In the genomic region with DNA sequence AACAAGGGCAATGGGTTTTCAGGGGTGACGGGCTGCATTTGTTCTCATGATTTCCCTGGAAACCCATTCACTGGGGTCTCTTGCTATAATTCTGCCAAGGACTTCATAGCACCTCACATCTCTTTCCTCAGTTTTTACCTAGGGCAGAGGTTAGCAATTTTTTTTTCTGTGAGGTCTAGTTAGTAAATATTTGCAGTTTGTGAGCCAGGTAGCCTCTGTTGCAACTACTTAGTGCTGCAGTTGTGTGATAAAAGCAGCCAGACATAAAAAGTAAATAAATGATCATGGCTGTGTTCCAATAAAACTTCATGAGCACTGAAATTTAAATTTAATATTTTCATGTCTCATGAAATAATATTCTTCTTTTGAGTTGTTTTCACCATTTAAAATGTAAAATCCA, we compare ENCODE assay signal across 2 cellular contexts.
TF ChIP-seq lines count a peak whose summit lies in the region.

No MANE protein-coding gene starts in this region.

TF ChIP-seq in liver, 16 proteins besides CTCF, POLR2A, EP300 and RAD21:
- TF ChIP-seq, protein P1, sequence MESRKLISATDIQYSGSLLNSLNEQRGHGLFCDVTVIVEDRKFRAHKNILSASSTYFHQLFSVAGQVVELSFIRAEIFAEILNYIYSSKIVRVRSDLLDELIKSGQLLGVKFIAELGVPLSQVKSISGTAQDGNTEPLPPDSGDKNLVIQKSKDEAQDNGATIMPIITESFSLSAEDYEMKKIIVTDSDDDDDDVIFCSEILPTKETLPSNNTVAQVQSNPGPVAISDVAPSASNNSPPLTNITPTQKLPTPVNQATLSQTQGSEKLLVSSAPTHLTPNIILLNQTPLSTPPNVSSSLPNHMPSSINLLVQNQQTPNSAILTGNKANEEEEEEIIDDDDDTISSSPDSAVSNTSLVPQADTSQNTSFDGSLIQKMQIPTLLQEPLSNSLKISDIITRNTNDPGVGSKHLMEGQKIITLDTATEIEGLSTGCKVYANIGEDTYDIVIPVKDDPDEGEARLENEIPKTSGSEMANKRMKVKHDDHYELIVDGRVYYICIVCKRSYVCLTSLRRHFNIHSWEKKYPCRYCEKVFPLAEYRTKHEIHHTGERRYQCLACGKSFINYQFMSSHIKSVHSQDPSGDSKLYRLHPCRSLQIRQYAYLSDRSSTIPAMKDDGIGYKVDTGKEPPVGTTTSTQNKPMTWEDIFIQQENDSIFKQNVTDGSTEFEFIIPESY (IDR thresholded peaks at IDR 0.05), result no peak
- TF ChIP-seq NR2F2 (IDR thresholded peaks at IDR 0.05) (no peak), JUND (IDR thresholded peaks at IDR 0.05) (no peak), HNF4A (conservative IDR thresholded peaks at IDR 0.05) (peak; percentile 28 to 51), GABPA (IDR thresholded peaks at IDR 0.05 in 1 of 2, conservative IDR thresholded peaks at IDR 0.05 in 1 of 2) (no peak), FOXA1 (IDR thresholded peaks at IDR 0.05) (no peak), SP1 (IDR thresholded peaks at IDR 0.05) (peak; percentile 60), YY1 (IDR thresholded peaks at IDR 0.05) (no peak), HNF4G (IDR thresholded peaks at IDR 0.05) (no peak), TAF1 (conservative IDR thresholded peaks at IDR 0.05) (no peak), RXRA (IDR thresholded peaks at IDR 0.05) (peak in 1 of 2 donors; percentile 35), FOXA2 (IDR thresholded peaks at IDR 0.05) (no peak), EGR1 (IDR thresholded peaks at IDR 0.05; ENCODE audit: low read depth in 2 of 2) (no peak)
- TF ChIP-seq, protein P2, sequence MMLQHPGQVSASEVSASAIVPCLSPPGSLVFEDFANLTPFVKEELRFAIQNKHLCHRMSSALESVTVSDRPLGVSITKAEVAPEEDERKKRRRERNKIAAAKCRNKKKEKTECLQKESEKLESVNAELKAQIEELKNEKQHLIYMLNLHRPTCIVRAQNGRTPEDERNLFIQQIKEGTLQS (IDR thresholded peaks at IDR 0.05), result no peak
- TF ChIP-seq, protein P3, sequence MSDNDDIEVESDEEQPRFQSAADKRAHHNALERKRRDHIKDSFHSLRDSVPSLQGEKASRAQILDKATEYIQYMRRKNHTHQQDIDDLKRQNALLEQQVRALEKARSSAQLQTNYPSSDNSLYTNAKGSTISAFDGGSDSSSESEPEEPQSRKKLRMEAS (IDR thresholded peaks at IDR 0.05), result no peak
- TF ChIP-seq, protein P4, sequence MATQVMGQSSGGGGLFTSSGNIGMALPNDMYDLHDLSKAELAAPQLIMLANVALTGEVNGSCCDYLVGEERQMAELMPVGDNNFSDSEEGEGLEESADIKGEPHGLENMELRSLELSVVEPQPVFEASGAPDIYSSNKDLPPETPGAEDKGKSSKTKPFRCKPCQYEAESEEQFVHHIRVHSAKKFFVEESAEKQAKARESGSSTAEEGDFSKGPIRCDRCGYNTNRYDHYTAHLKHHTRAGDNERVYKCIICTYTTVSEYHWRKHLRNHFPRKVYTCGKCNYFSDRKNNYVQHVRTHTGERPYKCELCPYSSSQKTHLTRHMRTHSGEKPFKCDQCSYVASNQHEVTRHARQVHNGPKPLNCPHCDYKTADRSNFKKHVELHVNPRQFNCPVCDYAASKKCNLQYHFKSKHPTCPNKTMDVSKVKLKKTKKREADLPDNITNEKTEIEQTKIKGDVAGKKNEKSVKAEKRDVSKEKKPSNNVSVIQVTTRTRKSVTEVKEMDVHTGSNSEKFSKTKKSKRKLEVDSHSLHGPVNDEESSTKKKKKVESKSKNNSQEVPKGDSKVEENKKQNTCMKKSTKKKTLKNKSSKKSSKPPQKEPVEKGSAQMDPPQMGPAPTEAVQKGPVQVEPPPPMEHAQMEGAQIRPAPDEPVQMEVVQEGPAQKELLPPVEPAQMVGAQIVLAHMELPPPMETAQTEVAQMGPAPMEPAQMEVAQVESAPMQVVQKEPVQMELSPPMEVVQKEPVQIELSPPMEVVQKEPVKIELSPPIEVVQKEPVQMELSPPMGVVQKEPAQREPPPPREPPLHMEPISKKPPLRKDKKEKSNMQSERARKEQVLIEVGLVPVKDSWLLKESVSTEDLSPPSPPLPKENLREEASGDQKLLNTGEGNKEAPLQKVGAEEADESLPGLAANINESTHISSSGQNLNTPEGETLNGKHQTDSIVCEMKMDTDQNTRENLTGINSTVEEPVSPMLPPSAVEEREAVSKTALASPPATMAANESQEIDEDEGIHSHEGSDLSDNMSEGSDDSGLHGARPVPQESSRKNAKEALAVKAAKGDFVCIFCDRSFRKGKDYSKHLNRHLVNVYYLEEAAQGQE (IDR thresholded peaks at IDR 0.05), result no peak

TF ChIP-seq in HepG2, 621 proteins besides CTCF, POLR2A, EP300 and RAD21:
- TF ChIP-seq NR1H2 (CRISPR knock-in tag; IDR thresholded peaks at IDR 0.05; ENCODE audit: borderline replicate concordance, low read depth) (no peak), ZNF550 (CRISPR knock-in tag; IDR thresholded peaks at IDR 0.05; ENCODE audit: borderline replicate concordance) (no peak), TBX3 (IDR thresholded peaks at IDR 0.05; ENCODE audit: borderline replicate concordance) (no peak), MAZ (IDR thresholded peaks at IDR 0.05; ENCODE audit: borderline replicate concordance, low read depth, low read length) (no peak), MAZ (CRISPR knock-in tag; IDR thresholded peaks at IDR 0.05; ENCODE audit: low read depth) (no peak), CEBPB (IDR thresholded peaks at IDR 0.05; ENCODE audit: borderline replicate concordance, low read depth, low read length) (no peak), ZNF160 (CRISPR knock-in tag; IDR thresholded peaks at IDR 0.05) (no peak), IKZF1 (IDR thresholded peaks at IDR 0.05) (no peak)
TF ChIP-seq in HepG2: peak in this region for 0.
